Comparison of ENCODE assay signal across 8 cellular contexts in genomic region chr19:40776966-40777794, GRCh38. TPM values are rescaled to one million over a fixed set of nuclear protein-coding genes. Genes with fewer than 3 reads are reported as not detected.
DNase-seq lines count a peak whose midpoint lies in the region; ATAC-seq, FAIRE-seq and TF ChIP-seq lines count a peak whose summit lies in the region.

No MANE protein-coding gene starts in this region.

- peak overlapping the region; percentile 96 to 98 for H3K27ac ChIP-seq in prostate gland

- no peak for TF ChIP-seq CTCF in prostate gland (IDR thresholded peaks at IDR 0.05)

- H3K36me3 Mint-ChIP-seq in T-cell: peaks cover 10% of the 10 kb centered on the region

- POLR2A ChIA-PET in T-cell (lab: Charles Lee): interaction anchor here (0.5 to 2.5 kb wide), 10 partner anchors 18 to 486 kb away, joined by 3 to 23 read pairs (median 6); partner anchors contain the start of genes EGLN2 (in 2 of the 2), ACTMAP (in 1 of the 2), COQ8B (in 1 of the 2) and ITPKC (in 1 of the 2)

- CTCF ChIA-PET in T-cell (lab: Charles Lee): interaction anchor here (0.5 to 3.3 kb wide), 18 partner anchors 11 to 640 kb away, joined by 3 to 30 read pairs (median 4); partner anchors contain the start of genes ACTMAP (in 1 of the 2), C19orf47 (in 1 of the 2), COQ8B (in 1 of the 2) and EGLN2 (in 1 of the 2)

- H3K36me3 ChIP-seq in prostate gland: no peaks in the 10 kb centered on the region

- peak overlapping the region; percentile 83 to 90 (median 88) for H3K4me3 Mint-ChIP-seq in T-cell

- H3K4me1 ChIP-seq in prostate gland (replicated peaks): no peaks in the 10 kb centered on the region

- intact Hi-C loops in left ventricle myocardium superior (cut with micrococcal nuclease): no loop called here
- intact Hi-C loops in prostate gland (cut with DNase I): no loop called here

- no peaks in the 10 kb centered on the region for H3K27me3 ChIP-seq in prostate gland (replicated peaks; ENCODE audit: insufficient read depth)

- H3K27me3 Mint-ChIP-seq in T-cell: no peaks in the 10 kb centered on the region

- 6% methylated on average over 19 of the region's 19 CpGs for WGBS in prostate gland

- H3K9me3 Mint-ChIP-seq in T-cell: no peaks in the 10 kb centered on the region

- peaks cover 26 to 41% (median 38%) of the 10 kb centered on the region in 3 donors for H3K4me1 Mint-ChIP-seq in T-cell

- TF ChIP-seq POLR2A in GM12891 (IDR thresholded peaks at IDR 0.05; ENCODE audit: low read depth, low read length): no peak
- no peak for TF ChIP-seq POLR2A in prostate gland (IDR thresholded peaks at IDR 0.05)

- DNase-seq in GM12891 (ENCODE audit: insufficient read length, low spot score) (peak; percentile 59), NCI-H1436 (lab: John Stamatoyannopoulos, UW) (peak; percentile 92), T-cell (peak; percentile 78 to 96 (median 90)), amygdala (lab: John Stamatoyannopoulos, UW) (peak in 54 of 56 donors; percentile 28 to 96 (median 78)), left ventricle myocardium superior (peak; percentile 79), prostate gland (ENCODE audit: low spot score) (peak; percentile 90), urothelium cell line (ENCODE audit: low spot score) (peak; percentile 85)

- peak overlapping the region; percentile 96 for H3K27ac Mint-ChIP-seq in T-cell

- H3K4me3 ChIP-seq in prostate gland: peak overlapping the region; percentile 74 to 79

- no peak for FAIRE-seq in GM12891 (lab: Jason Lieb, UNC)
- FAIRE-seq in urothelium cell line (lab: Jason Lieb, UNC): no peak

- H3K9me3 ChIP-seq in prostate gland: no peaks in the 10 kb centered on the region

- peak; percentile 61 for ATAC-seq in HG02852 (IDR thresholded peaks at IDR 0.05; ENCODE audit: unreplicated experiment)
- ATAC-seq in T-cell (replicated peaks in 1 of 4): peak; percentile 69 to 76 (median 74)
- peak; percentile 83 for ATAC-seq in left ventricle myocardium superior

TF ChIP-seq in GM12891, 5 proteins besides CTCF, POLR2A, EP300 and RAD21:
- TF ChIP-seq POU2F2 (IDR thresholded peaks at IDR 0.05; ENCODE audit: low read depth, low read length) (peak; percentile 99), PAX5 (IDR thresholded peaks at IDR 0.05; ENCODE audit: insufficient read depth, low read length, severe bottlenecking) (peak; percentile 55), TAF1 (IDR thresholded peaks at IDR 0.05; ENCODE audit: low read depth, low read length) (no peak; the same call in 1 of the 2 replicates), POLR2AphosphoS5 (IDR thresholded peaks at IDR 0.05; ENCODE audit: low read depth, low read length) (no peak), SPI1 (IDR thresholded peaks at IDR 0.05; ENCODE audit: low read depth, low read length) (peak; percentile 62)

RNA-seq across cellular contexts. Expression of gene RAB4B, which starts 0.9 kb away (rescaled TPM):
- polyA plus RNA-seq in GM12891 (2012; ENCODE audit: low read depth, missing spikeins): 38.8 TPM
- total RNA-seq in T-cell (10 to 100 TPM; 42.4 to 77.9 (median 63.2) TPM), left ventricle myocardium superior (10.1 TPM), prostate gland (10 to 100 TPM; 44.8 to 51.7 TPM)

RNA-seq across cellular contexts. Expression of gene MIA, which starts 1.9 kb away (rescaled TPM):
- 1.9 TPM for polyA plus RNA-seq in GM12891 (2012; ENCODE audit: low read depth, missing spikeins)
- 1 to 10 TPM in 4 of 5 donors, not detected in 1; 1.5 to 5.2 (median 4.1) TPM for total RNA-seq in T-cell
- 1.1 TPM for total RNA-seq in left ventricle myocardium superior
- total RNA-seq in prostate gland: 1 to 10 TPM; 2.7 to 5.0 TPM

RNA-seq across cellular contexts. Expression of gene EGLN2, which starts 21.8 kb away (rescaled TPM):
- polyA plus RNA-seq in GM12891 (2012; ENCODE audit: low read depth, missing spikeins): 51.5 TPM
- total RNA-seq in T-cell: 100 to 1,000 TPM; 150 to 234 (median 224) TPM
- total RNA-seq in left ventricle myocardium superior: 65.5 TPM
- total RNA-seq in prostate gland: 100 to 1,000 TPM in 1 of 2 donors, 10 to 100 TPM in 1; 62.6 to 213 TPM

RNA-seq across cellular contexts. Expression of gene SNRPA, which starts 26.2 kb away (rescaled TPM):
- 103 TPM for polyA plus RNA-seq in GM12891 (2012; ENCODE audit: low read depth, missing spikeins)
- total RNA-seq in T-cell (100 to 1,000 TPM in 1 of 5 donors, 10 to 100 TPM in 4; 65.2 to 101 (median 79.1) TPM), left ventricle myocardium superior (41.6 TPM), prostate gland (10 to 100 TPM; 70.3 to 92.2 TPM)

RNA-seq across cellular contexts. Expression of gene ACTMAP, which starts 26.9 kb away (rescaled TPM):
- polyA plus RNA-seq in GM12891 (2012; ENCODE audit: low read depth, missing spikeins): 15.2 TPM
- 1 to 10 TPM; 4.7 to 8.3 (median 6.8) TPM for total RNA-seq in T-cell
- total RNA-seq in left ventricle myocardium superior: 6.7 TPM
- 10 to 100 TPM in 1 of 2 donors, 1 to 10 TPM in 1; 4.4 to 25.2 TPM for total RNA-seq in prostate gland

Comparison
In these comparisons a context has a peak if more than half of its experiments do, and no peak if none do; other contexts are left out.
1. Peak in every context shown above with its lines: DNase-seq, ATAC-seq, H3K4me3 ChIP-seq and H3K27ac ChIP-seq.